8 cellular contexts compared by ENCODE assay signal in the genomic region with DNA sequence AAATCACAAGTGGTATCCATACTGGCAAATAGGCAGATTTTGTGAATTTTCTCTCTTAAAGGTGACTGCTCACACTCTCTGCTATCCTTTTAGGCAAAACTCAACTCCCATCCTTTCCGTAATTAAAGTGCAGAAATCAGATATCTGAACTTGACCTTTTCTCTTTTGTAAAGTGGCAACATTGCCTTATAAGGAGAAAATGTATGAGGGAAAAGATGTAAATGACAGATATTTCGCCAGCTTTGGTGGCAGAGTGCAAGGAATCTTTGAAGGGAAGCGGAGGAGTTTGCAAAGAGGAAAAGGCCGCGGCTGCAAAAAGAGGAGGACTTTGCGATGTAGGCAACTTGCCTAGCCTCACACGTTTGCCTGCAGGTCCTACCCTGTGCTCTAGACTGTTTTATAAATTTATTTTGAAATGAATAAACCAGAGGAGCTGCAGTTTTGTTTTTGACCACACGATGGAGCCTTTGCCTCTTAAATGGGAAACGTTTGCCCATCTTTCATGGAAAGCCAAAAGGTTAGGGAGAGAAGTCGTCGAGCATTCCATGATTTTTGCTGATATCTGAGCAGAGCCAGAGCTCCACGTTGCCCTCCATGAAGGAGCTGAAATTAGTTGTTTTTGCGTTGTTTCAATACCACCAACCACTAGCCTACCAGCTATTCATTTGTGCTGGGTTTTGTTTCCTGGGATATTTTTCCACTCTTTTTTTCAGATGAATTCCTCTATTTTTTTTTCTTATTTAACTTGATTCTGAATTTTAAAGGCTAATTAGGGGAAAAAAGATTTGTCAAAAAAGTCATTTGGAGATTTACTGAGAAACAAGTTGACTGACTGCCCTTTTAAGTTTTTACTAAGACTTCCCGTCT.
DNase-seq lines count a peak whose midpoint lies in the region; ATAC-seq and TF ChIP-seq lines count a peak whose summit lies in the region.

No MANE protein-coding gene starts in this region.

- peak; percentile 74 for TF ChIP-seq CTCF in DOHH2 (IDR thresholded peaks at IDR 0.05; ENCODE audit: low read depth, low read length, poor library complexity, severe bottlenecking)

- no peaks in the 10 kb centered on the region for H3F3A ChIP-seq in DOHH2 (ENCODE audit: control insufficient read depth, insufficient read depth)

- H3K79me2 ChIP-seq in DOHH2 (ENCODE audit: control insufficient read depth, low read length), result no peaks in the 10 kb centered on the region

- no peaks in the 10 kb centered on the region for H3K4me1 ChIP-seq in DOHH2 (ENCODE audit: control insufficient read depth, low read length)

- no peaks in the 10 kb centered on the region for H3K9me3 ChIP-seq in DOHH2 (ENCODE audit: control insufficient read depth, insufficient read depth, low read length)

- H3K27ac ChIP-seq in DOHH2 (ENCODE audit: low read depth, low read length), result no peak overlapping the region

- no peak overlapping the region for H3K4me3 ChIP-seq in DOHH2 (ENCODE audit: low read length)

- H3K36me3 ChIP-seq in DOHH2 (ENCODE audit: control insufficient read depth, low read length), result no peaks in the 10 kb centered on the region

- H4K20me1 ChIP-seq in DOHH2 (ENCODE audit: control insufficient read depth, insufficient read depth, low read depth, low read length), result no peaks in the 10 kb centered on the region

- no peak for ATAC-seq in GM18517 (IDR thresholded peaks at IDR 0.05; ENCODE audit: unreplicated experiment)
- no peak for ATAC-seq in GM21423 (IDR thresholded peaks at IDR 0.05; ENCODE audit: unreplicated experiment)
- no peak for ATAC-seq in HG03139 (IDR thresholded peaks at IDR 0.05; ENCODE audit: unreplicated experiment)

- no peaks in the 10 kb centered on the region for H3K27me3 ChIP-seq in DOHH2 (ENCODE audit: control insufficient read depth, low read length)

- DNase-seq in HT1080 (ENCODE audit: low read depth) (peak; percentile 46), NCI-H82 (lab: John Stamatoyannopoulos, UW) (peak; percentile 92), cerebellar cortex (ENCODE audit: low spot score) (peak; percentile 63), lung microvascular endothelial cell (ENCODE audit: low read depth in 2 of 2) (peak; percentile 49 to 55)

- H3K4me2 ChIP-seq in DOHH2 (ENCODE audit: low read length), result no peak overlapping the region

- no peaks in the 10 kb centered on the region for H3K9me2 ChIP-seq in DOHH2 (replicated peaks; ENCODE audit: control insufficient read depth, low read length)
